In the genomic region with DNA sequence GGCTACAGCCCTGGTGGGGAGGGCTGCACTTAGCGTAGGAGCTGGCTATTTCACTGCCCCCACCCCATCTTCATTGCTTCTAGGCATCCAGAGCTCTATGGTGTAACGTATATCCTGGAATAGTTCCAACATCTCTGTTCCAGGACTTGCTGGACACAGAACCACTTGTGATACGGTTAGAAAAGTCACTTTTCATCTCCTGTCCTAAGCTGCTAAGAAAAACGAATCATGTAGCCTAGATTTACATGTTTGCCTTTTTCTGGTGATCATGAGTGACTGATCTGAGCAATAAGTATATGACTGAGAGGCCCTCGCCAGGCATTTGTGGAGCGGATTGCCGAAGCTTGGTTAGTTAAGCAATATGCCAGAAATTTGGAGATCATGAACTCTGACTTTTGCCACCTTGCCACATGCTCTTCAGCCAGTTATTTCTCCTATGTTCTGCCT, we compare ENCODE assay signal across 11 cellular contexts. TPM values are rescaled to one million over a fixed set of nuclear protein-coding genes. Genes with fewer than 3 reads are reported as not detected.
DNase-seq lines count a peak whose midpoint lies in the region; ATAC-seq, FAIRE-seq and TF ChIP-seq lines count a peak whose summit lies in the region.
"Had no signal": no experiment of that assay in that cellular context is flagged by ENCODE, and none has a peak within 500 bp of the region (broad histone marks: within the 10 kb centered on the region; RNA-seq: fewer than 3 reads in every experiment).

No MANE protein-coding gene starts in this region.

- H3K14ac ChIP-seq in trophoblast cell (ENCODE audit: low read length): no peak overlapping the region

- no peak overlapping the region for H2BK12ac ChIP-seq in trophoblast cell (ENCODE audit: low read length)

- H3K23ac ChIP-seq in trophoblast cell (ENCODE audit: low read length): no peak overlapping the region

- H4K20me1 ChIP-seq in fibroblast of lung (ENCODE audit: control insufficient read depth, extremely low read depth, insufficient read depth, low read length): no peaks in the 10 kb centered on the region

- no peak overlapping the region for H2BK120ac ChIP-seq in trophoblast cell (ENCODE audit: insufficient read depth, low read length, poor library complexity)

- DNase-seq in right cardiac atrium: no peak
- no peak for DNase-seq in left ventricle myocardium superior
- peak in 1 of 2 donors; percentile 38 for DNase-seq in fibroblast of lung (ENCODE audit: low read depth in 2 of 2)
- DNase-seq in trophoblast cell: no peak
- DNase-seq in transverse colon: no peak
- DNase-seq in Kasumi-1 (lab: John Stamatoyannopoulos, UW): no peak
- no peak for DNase-seq in pancreas
- DNase-seq: activated CD8-positive, alpha-beta memory T cell treated with anti-CD3 and anti-CD28 coated beads, Interleukin-2, amount 50 U/mL, for 4 hours; activated naive CD8-positive, alpha-beta T cell treated with anti-CD3 and anti-CD28 coated beads for 36 hours had no signal

- no peak overlapping the region for H3K4ac ChIP-seq in trophoblast cell (ENCODE audit: low read depth, low read length)

- no peaks in the 10 kb centered on the region for H3K36me3 ChIP-seq in fibroblast of lung (ENCODE audit: control insufficient read depth, insufficient read depth, low read length)
- H3K36me3 ChIP-seq in trophoblast cell (ENCODE audit: control insufficient read depth in 1 of 2, insufficient read depth in 2 of 2, low read length in 2 of 2): no peaks in the 10 kb centered on the region
- no peaks in the 10 kb centered on the region for H3K36me3 ChIP-seq in transverse colon
- no peaks in the 10 kb centered on the region for H3K36me3 ChIP-seq in pancreas

- no peak for TF ChIP-seq EP300 in transverse colon (IDR thresholded peaks at IDR 0.05; ENCODE audit: low read depth)

- H3K9me3 ChIP-seq in right cardiac atrium (ENCODE audit: control insufficient read depth, low read length) (no peaks in the 10 kb centered on the region), fibroblast of lung (ENCODE audit: control insufficient read depth, insufficient read depth, low read depth, low read length) (no peaks in the 10 kb centered on the region), trophoblast cell (ENCODE audit: insufficient read depth, low read depth, low read length) (peaks cover 2% of the 10 kb centered on the region), transverse colon (no peaks in the 10 kb centered on the region), pancreas (no peaks in the 10 kb centered on the region)

- H3K4me2 ChIP-seq in fibroblast of lung (ENCODE audit: extremely low read depth, insufficient read depth, low read length) (no peak overlapping the region), trophoblast cell (ENCODE audit: low read length) (no peak overlapping the region)

- intact Hi-C loops in right cardiac atrium (cut with DNase I) (loop anchor here in 1 of 4 donors (5.0 kb wide), 1 partner anchor 39 kb away; no protein-coding TSS in a partner anchor), left ventricle myocardium superior (cut with micrococcal nuclease) (no loop called here), transverse colon (cut with DNase I; ENCODE audit: low total_unique reads) (no loop called here), pancreas (cut with DNase I) (no loop called here)

- H3K79me2 ChIP-seq in fibroblast of lung (ENCODE audit: control insufficient read depth, insufficient read depth, low read length) (no peaks in the 10 kb centered on the region), trophoblast cell (ENCODE audit: control insufficient read depth, insufficient read depth, low read length, poor library complexity) (no peaks in the 10 kb centered on the region)

- H3K79me1 ChIP-seq in trophoblast cell (ENCODE audit: low read length): no peaks in the 10 kb centered on the region

- H3K18ac ChIP-seq in trophoblast cell (ENCODE audit: low read length): no peak overlapping the region

- in situ Hi-C loops in transverse colon (cut with MboI; ENCODE audit: low pct_ligation_motif_present in 1 of 4, low pct_unique_long_range_greater_than_20kb in 1 of 4, low sequenced_read_pairs in 3 of 4): no loop called here

- H2AFZ ChIP-seq in fibroblast of lung (ENCODE audit: low read length) (no peak overlapping the region), trophoblast cell (ENCODE audit: insufficient read depth, low read length, poor library complexity) (no peak overlapping the region)

- 64% methylated on average over 7 of the region's 7 CpGs for WGBS in right cardiac atrium
- no CpG with 5 or more reads among the region's 7 CpGs for WGBS in trophoblast cell (ENCODE audit: extremely low coverage, insufficient coverage, insufficient read length)
- 86 to 100% methylated on average over 2 to 7 of the region's 7 CpGs for WGBS in transverse colon (ENCODE audit: low coverage in 1 of 2), 2 donors
- WGBS in pancreas, 2 donors: 75 to 78% methylated on average over 7 of the region's 7 CpGs

- TF ChIP-seq CTCF in fibroblast of lung (conservative IDR thresholded peaks at IDR 0.05 in 1 of 2, IDR thresholded peaks at IDR 0.05 in 1 of 2; ENCODE audit: low read depth in 1 of 2, low read length in 2 of 2) (no peak), transverse colon (IDR thresholded peaks at IDR 0.05) (no peak), pancreas (IDR thresholded peaks at IDR 0.05) (no peak)

- peak overlapping the region; percentile 23 for H4K91ac ChIP-seq in trophoblast cell (ENCODE audit: low read depth, low read length)

- H3K4me1 ChIP-seq in right cardiac atrium (ENCODE audit: control insufficient read depth, insufficient read depth, low read length) (peaks cover 13% of the 10 kb centered on the region), fibroblast of lung (ENCODE audit: control insufficient read depth, extremely low read depth, insufficient read depth, low read length) (peaks cover 14% of the 10 kb centered on the region), trophoblast cell (ENCODE audit: control insufficient read depth in 1 of 2, insufficient read depth in 2 of 2, low read length in 2 of 2) (peaks cover 16 to 19% of the 10 kb centered on the region in 2 experiments), transverse colon (peaks cover 0 to 12% (median 4%) of the 10 kb centered on the region in 4 donors), pancreas (peaks cover 4 to 9% (median 5%) of the 10 kb centered on the region in 3 donors)

- H2AK5ac ChIP-seq in trophoblast cell (ENCODE audit: low read length): no peak overlapping the region

- no peak for ATAC-seq in right cardiac atrium
- no peak for ATAC-seq in left ventricle myocardium superior
- no peak for ATAC-seq in pancreas
- ATAC-seq in GM19324 (IDR thresholded peaks at IDR 0.05; ENCODE audit: low FRiP score, unreplicated experiment): no peak
- ATAC-seq: WTC11 had no signal

- no peak overlapping the region for H4K8ac ChIP-seq in trophoblast cell (ENCODE audit: low read depth, low read length)

- no peak overlapping the region for H3K9ac ChIP-seq in fibroblast of lung (ENCODE audit: insufficient read depth, low read length)
- no peak overlapping the region for H3K9ac ChIP-seq in trophoblast cell (ENCODE audit: low read length)

- FAIRE-seq in pancreas (lab: Jason Lieb, UNC): no peak

- H3K4me3 ChIP-seq in right cardiac atrium (ENCODE audit: low read length): no peak overlapping the region
- H3K4me3 ChIP-seq in fibroblast of lung (replicated peaks in 1 of 4; ENCODE audit: control extremely low read depth in 1 of 4, insufficient read depth in 1 of 4, low read depth in 3 of 4, low read length in 4 of 4): no peak overlapping the region
- no peak overlapping the region for H3K4me3 ChIP-seq in trophoblast cell (ENCODE audit: low read depth, low read length)
- no peak overlapping the region for H3K4me3 ChIP-seq in transverse colon
- no peak overlapping the region for H3K4me3 ChIP-seq in pancreas

- no peak for TF ChIP-seq POLR2A in transverse colon (IDR thresholded peaks at IDR 0.05)

- H4K12ac ChIP-seq in trophoblast cell (ENCODE audit: low read depth, low read length): no peak overlapping the region

- H3K27ac ChIP-seq in right cardiac atrium (ENCODE audit: low read length) (peak overlapping the region; percentile 69), fibroblast of lung (ENCODE audit: insufficient read depth, low read length) (peak overlapping the region; percentile 84), trophoblast cell (ENCODE audit: low read depth, low read length) (no peak overlapping the region), transverse colon (peak overlapping the region in 2 of 4 donors; percentile 36 to 53), pancreas (peak overlapping the region in 2 of 4 donors; percentile 43 to 66)

- no peak overlapping the region for H2BK5ac ChIP-seq in trophoblast cell (ENCODE audit: low read depth, low read length, poor library complexity)

- H3K27me3 ChIP-seq in right cardiac atrium (ENCODE audit: control insufficient read depth, insufficient read depth): no peaks in the 10 kb centered on the region
- H3K27me3 ChIP-seq in fibroblast of lung (ENCODE audit: control insufficient read depth, insufficient read depth, low read length): no peaks in the 10 kb centered on the region
- H3K27me3 ChIP-seq in trophoblast cell (ENCODE audit: insufficient read depth, low read length): no peaks in the 10 kb centered on the region
- H3K27me3 ChIP-seq in transverse colon: no peaks in the 10 kb centered on the region
- no peaks in the 10 kb centered on the region for H3K27me3 ChIP-seq in pancreas

RNA-seq across cellular contexts. Expression of gene SRP9, which starts 41.0 kb away (rescaled TPM):
- 100 to 1,000 TPM; 193 to 245 (median 219) TPM for total RNA-seq in right cardiac atrium
- 259 TPM for polyA plus RNA-seq in right cardiac atrium
- 211 TPM for total RNA-seq in left ventricle myocardium superior
- 159 and 202 TPM in 2 replicates for total RNA-seq in fibroblast of lung
- 442 and 452 TPM in 2 replicates for polyA plus RNA-seq in fibroblast of lung
- polyA plus RNA-seq in fibroblast of lung (2012): 264 and 270 TPM in 2 replicates
- 45.2 and 91.4 TPM in 2 replicates for polyA minus RNA-seq in fibroblast of lung (ENCODE audit: low replicate concordance)
- polyA plus RNA-seq in trophoblast cell (2013): 268 and 277 TPM in 2 replicates
- 100 to 1,000 TPM in 2 of 4 donors, 10 to 100 TPM in 2; 42.3 to 208 (median 117) TPM for total RNA-seq in transverse colon
- total RNA-seq in pancreas: 100 to 1,000 TPM in 1 of 6 donors, 10 to 100 TPM in 5; 63.0 to 102 (median 89.5) TPM
- polyA plus RNA-seq in pancreas: 100 to 1,000 TPM in 1 of 2 donors, 10 to 100 TPM in 1; 78.0 to 145 TPM
